In genomic region chr6:3258201-3258600, GRCh38 we compare ENCODE assay signal across 8 cellular contexts. TPM values are rescaled to one million over a fixed set of nuclear protein-coding genes. Genes with fewer than 3 reads are reported as not detected.
DNase-seq lines count a peak whose midpoint lies in the region; ATAC-seq and TF ChIP-seq lines count a peak whose summit lies in the region.

No MANE protein-coding gene starts in this region.

- H3K4me3 ChIP-seq in OCI-LY3 (ENCODE audit: low read length): peak overlapping the region; percentile 98
- H3K4me3 ChIP-seq in neural progenitor cell: peak overlapping the region; percentile 65

- H3K9me3 Mint-ChIP-seq in effector memory CD8-positive, alpha-beta T cell: no peaks in the 10 kb centered on the region
- H3K9me3 Mint-ChIP-seq in neural progenitor cell: peaks cover 5% of the 10 kb centered on the region

- H3K4me2 ChIP-seq in OCI-LY3 (ENCODE audit: low read length): peak overlapping the region; percentile 63
- peak overlapping the region; percentile 82 for H3K4me2 ChIP-seq in neural progenitor cell

- TF ChIP-seq CTCF in C4-2B (conservative IDR thresholded peaks at IDR 0.05) (no peak), OCI-LY3 (IDR thresholded peaks at IDR 0.05; ENCODE audit: low read depth, low read length) (no peak), neural progenitor cell (IDR thresholded peaks at IDR 0.05) (no peak)

- peaks cover 30 to 34% of the 10 kb centered on the region in 2 donors for H3K4me1 Mint-ChIP-seq in effector memory CD8-positive, alpha-beta T cell (ENCODE audit: low read depth in 2 of 2)
- H3K4me1 Mint-ChIP-seq in neural progenitor cell: peaks cover 33% of the 10 kb centered on the region

- H3K27me3 ChIP-seq in OCI-LY3 (ENCODE audit: low read depth, low read length) (no peaks in the 10 kb centered on the region), neural progenitor cell (peaks cover 14% of the 10 kb centered on the region)

- H3K36me3 Mint-ChIP-seq in effector memory CD8-positive, alpha-beta T cell (ENCODE audit: insufficient read depth): peaks cover 10% of the 10 kb centered on the region
- H3K36me3 Mint-ChIP-seq in neural progenitor cell: peaks cover 15% of the 10 kb centered on the region

- no peaks in the 10 kb centered on the region for H3K27me3 Mint-ChIP-seq in effector memory CD8-positive, alpha-beta T cell
- peaks cover 9% of the 10 kb centered on the region for H3K27me3 Mint-ChIP-seq in neural progenitor cell (ENCODE audit: insufficient read depth, low read depth)

- H3K9me3 ChIP-seq in OCI-LY3 (ENCODE audit: insufficient read depth, low read length) (no peaks in the 10 kb centered on the region), neural progenitor cell (ENCODE audit: low read depth) (no peaks in the 10 kb centered on the region)

- H3K4me1 ChIP-seq in OCI-LY3 (ENCODE audit: low read length) (peaks cover 10% of the 10 kb centered on the region), neural progenitor cell (peaks cover 12% of the 10 kb centered on the region)

- peak overlapping the region; percentile 94 to 98 for H3K4me3 Mint-ChIP-seq in effector memory CD8-positive, alpha-beta T cell
- H3K4me3 Mint-ChIP-seq in neural progenitor cell: peak overlapping the region; percentile 82

- H3F3A ChIP-seq in neural progenitor cell (ENCODE audit: low read depth): no peaks in the 10 kb centered on the region

- H3K36me3 ChIP-seq in OCI-LY3 (replicated peaks; ENCODE audit: low read depth, low read length) (peaks cover 2% of the 10 kb centered on the region), neural progenitor cell (no peaks in the 10 kb centered on the region)

- H4K20me1 ChIP-seq in OCI-LY3 (ENCODE audit: insufficient read depth, low read length) (no peaks in the 10 kb centered on the region; the same call in 1 of the 2 replicates), neural progenitor cell (ENCODE audit: low read depth) (peaks cover 37% of the 10 kb centered on the region)

- no peak for ATAC-seq in effector memory CD8-positive, alpha-beta T cell (replicated peaks)

- peak in 1 of 3 experiments; percentile 9 for DNase-seq in effector memory CD8-positive, alpha-beta T cell
- no peak for DNase-seq in neural progenitor cell (ENCODE audit: low spot score)
- DNase-seq in NCI-H2227 (lab: John Stamatoyannopoulos, UW; ENCODE audit: unreplicated experiment): no peak
- DNase-seq in NCI-H1092 (lab: John Stamatoyannopoulos, UW): no peak
- no peak for DNase-seq in NCI-H2029 (lab: John Stamatoyannopoulos, UW)
- no peak for DNase-seq in KBM-7

- H3K79me2 ChIP-seq in OCI-LY3 (ENCODE audit: low read length) (peaks cover 44% of the 10 kb centered on the region), neural progenitor cell (ENCODE audit: low read depth) (peaks cover 43% of the 10 kb centered on the region)

- in situ Hi-C loops in KBM-7 (cut with MboI; ENCODE audit: low pct_unique_long_range_greater_than_20kb, low sequenced_read_pairs): loop anchor here (10.0 kb wide), 1 partner anchor 133 kb away; no protein-coding TSS in a partner anchor

- no peak overlapping the region for H2AFZ ChIP-seq in OCI-LY3 (ENCODE audit: low read depth, low read length)
- no peak overlapping the region for H2AFZ ChIP-seq in neural progenitor cell (replicated peaks)

- no peak overlapping the region for H3K9ac ChIP-seq in OCI-LY3 (ENCODE audit: low read length)
- H3K9ac ChIP-seq in neural progenitor cell: no peak overlapping the region

- H3K27ac ChIP-seq in C4-2B: peak overlapping the region; percentile 97; the same call in 1 of the 2 replicates
- no peak overlapping the region for H3K27ac ChIP-seq in OCI-LY3 (ENCODE audit: low read length)
- H3K27ac ChIP-seq in neural progenitor cell: no peak overlapping the region

- H3K27ac Mint-ChIP-seq in effector memory CD8-positive, alpha-beta T cell: peak overlapping the region in 1 of 2 donors; percentile 88
- no peak overlapping the region for H3K27ac Mint-ChIP-seq in neural progenitor cell

RNA-seq across cellular contexts. Expression of gene PSMG4, which starts 0.5 kb away (rescaled TPM):
- total RNA-seq in neural progenitor cell (ENCODE audit: low replicate concordance): 15.2 and 25.3 TPM in 2 replicates

RNA-seq across cellular contexts. Expression of gene TUBB2B, which starts 30.7 kb away (rescaled TPM):
- 362 and 762 TPM in 2 replicates for total RNA-seq in neural progenitor cell (ENCODE audit: low replicate concordance)
